In genomic region chr6:98581725-98582124, GRCh38 we compare ENCODE assay signal across 18 cellular contexts.
DNase-seq lines count a peak whose midpoint lies in the region; ATAC-seq and TF ChIP-seq lines count a peak whose summit lies in the region.
"Had no signal": no experiment of that assay in that cellular context is flagged by ENCODE, and none has a peak within 500 bp of the region (broad histone marks: within the 10 kb centered on the region; RNA-seq: fewer than 3 reads in every experiment).

No MANE protein-coding gene starts in this region.

- H2BK5ac ChIP-seq in trophoblast cell (ENCODE audit: low read depth, low read length, poor library complexity) = no peak overlapping the region

- H3K4ac ChIP-seq in trophoblast cell (ENCODE audit: low read depth, low read length) = no peak overlapping the region

- dilution Hi-C loops in mammary epithelial cell (cut with HindIII; ENCODE audit: low sequenced_read_pairs) = no loop called here

- H3K4me2 ChIP-seq in mammary epithelial cell (ENCODE audit: insufficient read depth, low read depth, low read length) (no peak overlapping the region), PC-3 (ENCODE audit: low read length) (no peak overlapping the region), trophoblast cell (ENCODE audit: low read length) (no peak overlapping the region)
- H3K4me2 ChIP-seq: BLaER1 treated with 17β-estradiol and CSF1 and Interleukin-3, amounts not matched to agents 10 nM and 100 nM had no signal

- no peak overlapping the region for H3K9ac ChIP-seq in mammary epithelial cell (ENCODE audit: insufficient read depth, low read length)
- H3K9ac ChIP-seq in PC-3 (ENCODE audit: low read length) = no peak overlapping the region
- no peak overlapping the region for H3K9ac ChIP-seq in trophoblast cell (ENCODE audit: low read length)
- H3K9ac ChIP-seq: BLaER1 treated with 17β-estradiol and CSF1 and Interleukin-3, amounts not matched to agents 10 nM and 100 nM had no signal

- H2BK120ac ChIP-seq in trophoblast cell (ENCODE audit: insufficient read depth, low read length, poor library complexity) = no peak overlapping the region

- H4K20me1 ChIP-seq in mammary epithelial cell (ENCODE audit: insufficient read depth, low read length) (no peaks in the 10 kb centered on the region), PC-3 (ENCODE audit: low read length) (no peaks in the 10 kb centered on the region)
- H4K20me1 ChIP-seq: BLaER1 treated with 17β-estradiol and CSF1 and Interleukin-3, amounts not matched to agents 10 nM and 100 nM had no signal

- no peak overlapping the region for H2BK12ac ChIP-seq in trophoblast cell (ENCODE audit: low read length)

- H4K12ac ChIP-seq in trophoblast cell (ENCODE audit: low read depth, low read length) = no peak overlapping the region

- no peak overlapping the region for H2AFZ ChIP-seq in mammary epithelial cell (ENCODE audit: low read depth, low read length)
- H2AFZ ChIP-seq in PC-3 (ENCODE audit: low read length) = no peak overlapping the region
- H2AFZ ChIP-seq in trophoblast cell (ENCODE audit: insufficient read depth, low read length, poor library complexity) = no peak overlapping the region

- H3K36me3 ChIP-seq in mammary epithelial cell (ENCODE audit: insufficient read depth, low read length) (no peaks in the 10 kb centered on the region), breast epithelium (no peaks in the 10 kb centered on the region), PC-3 (ENCODE audit: low read depth, low read length) (no peaks in the 10 kb centered on the region), left lung (no peaks in the 10 kb centered on the region), upper lobe of right lung (no peaks in the 10 kb centered on the region), trophoblast cell (ENCODE audit: control insufficient read depth in 1 of 2, insufficient read depth in 2 of 2, low read length in 2 of 2) (no peaks in the 10 kb centered on the region)
- H3K36me3 ChIP-seq: BLaER1 treated with 17β-estradiol and CSF1 and Interleukin-3, amounts not matched to agents 10 nM and 100 nM had no signal

- H3K27me3 ChIP-seq in mammary epithelial cell (ENCODE audit: insufficient read depth, low read length) (no peaks in the 10 kb centered on the region), breast epithelium (no peaks in the 10 kb centered on the region), PC-3 (ENCODE audit: low read length) (no peaks in the 10 kb centered on the region), left lung (no peaks in the 10 kb centered on the region), upper lobe of right lung (no peaks in the 10 kb centered on the region), trophoblast cell (ENCODE audit: insufficient read depth, low read length) (no peaks in the 10 kb centered on the region)
- H3K27me3 ChIP-seq: BLaER1 treated with 17β-estradiol and CSF1 and Interleukin-3, amounts not matched to agents 10 nM and 100 nM had no signal

- no peak for TF ChIP-seq POLR2A in breast epithelium (IDR thresholded peaks at IDR 0.05)

- ATAC-seq in PC-3 (no peak), left lung (peak; percentile 95), upper lobe of right lung (peak; percentile 82), GM18498 (IDR thresholded peaks at IDR 0.05; ENCODE audit: unreplicated experiment) (no peak), HG03469 (IDR thresholded peaks at IDR 0.05; ENCODE audit: unreplicated experiment) (no peak)

- no peaks in the 10 kb centered on the region for H3K9me2 ChIP-seq in PC-3 (replicated peaks; ENCODE audit: low read length)

- no peak overlapping the region for H4K91ac ChIP-seq in trophoblast cell (ENCODE audit: low read depth, low read length)

- in situ Hi-C loops in mammary epithelial cell (cut with MboI; ENCODE audit: low sequenced_read_pairs in 2 of 2) = no loop called here

- DNase-seq in mammary epithelial cell = peak; percentile 19
- no peak for DNase-seq in breast epithelium (ENCODE audit: low spot score in 2 of 2)
- peak; percentile 12 for DNase-seq in PC-3
- DNase-seq in left lung = no peak
- no peak for DNase-seq in upper lobe of right lung
- DNase-seq in trophoblast cell = no peak
- DNase-seq: 8988T, KBM-7, NCI-H1092, NCI-H146, NCI-H2081 treated with DMSO at 0.1 percent for 48 hours, NCI-H2227 treated with DMSO at 0.1 percent for 48 hours, NCI-H526, RPMI8226, SIG-M5 had no signal

- intact Hi-C loops in mammary epithelial cell (cut with micrococcal nuclease) (no loop called here), breast epithelium (cut with DNase I; ENCODE audit: low total_unique reads) (no loop called here), PC-3 (cut with micrococcal nuclease) (no loop called here), left lung (cut with DNase I) (no loop called here), upper lobe of right lung (cut with DNase I) (no loop called here)

- no peak for TF ChIP-seq CTCF in mammary epithelial cell (conservative IDR thresholded peaks at IDR 0.05 in 1 of 2, IDR thresholded peaks at IDR 0.05 in 1 of 2; ENCODE audit: extremely low read depth in 1 of 2, insufficient read depth in 1 of 2, low read depth in 1 of 2, low read length in 2 of 2)
- no peak for TF ChIP-seq CTCF in breast epithelium (IDR thresholded peaks at IDR 0.05)
- no peak for TF ChIP-seq CTCF in PC-3 (conservative IDR thresholded peaks at IDR 0.05; ENCODE audit: low read depth, low read length)
- no peak for TF ChIP-seq CTCF in left lung (IDR thresholded peaks at IDR 0.05)
- no peak for TF ChIP-seq CTCF in upper lobe of right lung (IDR thresholded peaks at IDR 0.05)

- no peaks in the 10 kb centered on the region for H3K79me1 ChIP-seq in trophoblast cell (ENCODE audit: low read length)

- H3F3A ChIP-seq in PC-3 (ENCODE audit: low read length, unreplicated experiment) = no peaks in the 10 kb centered on the region

- no peaks in the 10 kb centered on the region for H3K79me2 ChIP-seq in mammary epithelial cell (ENCODE audit: insufficient read depth, low read length)
- no peaks in the 10 kb centered on the region for H3K79me2 ChIP-seq in PC-3 (ENCODE audit: low read length)
- H3K79me2 ChIP-seq in trophoblast cell (ENCODE audit: control insufficient read depth, insufficient read depth, low read length, poor library complexity) = no peaks in the 10 kb centered on the region

- H3K14ac ChIP-seq in trophoblast cell (ENCODE audit: low read length) = no peak overlapping the region

- no peak overlapping the region for H3K27ac ChIP-seq in mammary epithelial cell (ENCODE audit: insufficient read depth, low read depth, low read length)
- H3K27ac ChIP-seq in breast epithelium = no peak overlapping the region
- H3K27ac ChIP-seq in PC-3 (ENCODE audit: low read length) = no peak overlapping the region
- no peak overlapping the region for H3K27ac ChIP-seq in left lung
- H3K27ac ChIP-seq in upper lobe of right lung = no peak overlapping the region
- H3K27ac ChIP-seq in trophoblast cell (ENCODE audit: low read depth, low read length) = no peak overlapping the region
- H3K27ac ChIP-seq: BLaER1 treated with 17β-estradiol and CSF1 and Interleukin-3, amounts not matched to agents 10 nM and 100 nM had no signal

- H2AK5ac ChIP-seq in trophoblast cell (ENCODE audit: low read length) = no peak overlapping the region

- 0% methylated on average over 1 of the region's 1 CpG for WGBS in mammary epithelial cell (ENCODE audit: low coverage, missing lambda C conversion rate)
- WGBS in trophoblast cell (ENCODE audit: extremely low coverage, insufficient coverage, insufficient read length) = no CpG with 5 or more reads among the region's 1 CpG

- H4K8ac ChIP-seq in trophoblast cell (ENCODE audit: low read depth, low read length) = no peak overlapping the region

- POLR2A ChIA-PET in PC-3 (lab: Charles Lee; ENCODE audit: unreplicated experiment) = no interaction called here

- H3K4me3 ChIP-seq in mammary epithelial cell (replicated peaks in 1 of 3; ENCODE audit: insufficient read depth in 1 of 3, low read depth in 2 of 3, low read length in 3 of 3) = no peak overlapping the region
- H3K4me3 ChIP-seq in breast epithelium = no peak overlapping the region
- no peak overlapping the region for H3K4me3 ChIP-seq in PC-3 (ENCODE audit: low read length)
- H3K4me3 ChIP-seq in left lung = no peak overlapping the region
- no peak overlapping the region for H3K4me3 ChIP-seq in upper lobe of right lung
- H3K4me3 ChIP-seq in trophoblast cell (ENCODE audit: low read depth, low read length) = no peak overlapping the region
- H3K4me3 ChIP-seq: BLaER1 treated with 17β-estradiol and CSF1 and Interleukin-3, amounts not matched to agents 10 nM and 100 nM had no signal

- no TSS peak for BruUV-seq in mammary epithelial cell (replicated peaks; lab: Mats Ljungman, UMichigan)
- no TSS peak for BruUV-seq in PC-3 (replicated peaks; lab: Mats Ljungman, UMichigan)

- CTCF ChIA-PET in mammary epithelial cell (lab: Charles Lee; ENCODE audit: low non-redundant PET) (interaction anchor here (0.6 kb wide), 1 partner anchor 1299 kb away, joined by 6 read pairs; no protein-coding TSS in a partner anchor), PC-3 (lab: Charles Lee) (no interaction called here)

- no peaks in the 10 kb centered on the region for H3K4me1 ChIP-seq in mammary epithelial cell (ENCODE audit: insufficient read depth, low read length)
- H3K4me1 ChIP-seq in breast epithelium = no peaks in the 10 kb centered on the region
- no peaks in the 10 kb centered on the region for H3K4me1 ChIP-seq in PC-3 (ENCODE audit: insufficient read depth, low read length)
- no peaks in the 10 kb centered on the region for H3K4me1 ChIP-seq in left lung
- H3K4me1 ChIP-seq in upper lobe of right lung = no peaks in the 10 kb centered on the region
- H3K4me1 ChIP-seq in trophoblast cell (ENCODE audit: control insufficient read depth in 1 of 2, insufficient read depth in 2 of 2, low read length in 2 of 2) = no peaks in the 10 kb centered on the region
- H3K4me1 ChIP-seq: BLaER1 treated with 17β-estradiol and CSF1 and Interleukin-3, amounts not matched to agents 10 nM and 100 nM had no signal

- no peak overlapping the region for H3K23ac ChIP-seq in trophoblast cell (ENCODE audit: low read length)

- H3K18ac ChIP-seq in trophoblast cell (ENCODE audit: low read length) = no peak overlapping the region

- no peaks in the 10 kb centered on the region for H3K9me3 ChIP-seq in mammary epithelial cell (replicated peaks; ENCODE audit: insufficient read depth, low read length)
- H3K9me3 ChIP-seq in breast epithelium = no peaks in the 10 kb centered on the region
- no peaks in the 10 kb centered on the region for H3K9me3 ChIP-seq in PC-3 (ENCODE audit: low read length)
- no peaks in the 10 kb centered on the region for H3K9me3 ChIP-seq in left lung
- no peaks in the 10 kb centered on the region for H3K9me3 ChIP-seq in upper lobe of right lung
- H3K9me3 ChIP-seq in trophoblast cell (ENCODE audit: insufficient read depth, low read depth, low read length) = no peaks in the 10 kb centered on the region
- H3K9me3 ChIP-seq: BLaER1 treated with 17β-estradiol and CSF1 and Interleukin-3, amounts not matched to agents 10 nM and 100 nM had no signal

Comparison
In these comparisons a context has a peak if more than half of its experiments do, and no peak if none do; other contexts are left out.
1. DNase-seq: peak in mammary epithelial cell (single experiment) and PC-3 (single experiment); none in breast epithelium (0 of 2), left lung (0 of 2), upper lobe of right lung (single experiment) and trophoblast cell (0 of 2).
2. ATAC-seq: peak in left lung (single experiment) and upper lobe of right lung (single experiment); none in PC-3 (single experiment), GM18498 (single experiment) and HG03469 (single experiment).